In genomic region chr2:200800458-200800857, GRCh38 we compare ENCODE assay signal across 21 cellular contexts.
"Had no signal": no experiment of that assay in that cellular context is flagged by ENCODE, and none has a peak within 500 bp of the region (broad histone marks: within the 10 kb centered on the region; RNA-seq: fewer than 3 reads in every experiment).

No MANE protein-coding gene starts in this region.

- H3K36me3 ChIP-seq: MG63 had no signal

- H3K4me3 ChIP-seq: MG63 had no signal

- H3K27me3 ChIP-seq: MG63 had no signal

- ATAC-seq: PC-3 had no signal

- H3K9ac ChIP-seq: SK-N-SH had no signal

- H3K4me2 ChIP-seq: SK-N-SH had no signal

- H3K9me3 ChIP-seq: MG63, SK-N-SH had no signal

- DNase-seq: IMR-90; Karpas-422; KG1; MG63; NCI-H1092; NCI-H1436; NCI-H187; NCI-H2029; NCI-H2081 treated with DMSO at 0.1 percent for 48 hours; NCI-H2171; NCI-H226; NCI-H446; NCI-H510A; NCI-H524 treated with DMSO at 0.1 percent for 48 hours; NCI-H69; NCI-H774; NK-92 treated with Interleukin-12 subunit alpha and Interleukin-12 subunit beta, amount 100 ng/mL, for 24 hours; PC-3; SHP77; SK-N-SH had no signal

- H3K27ac ChIP-seq: RWPE1 had no signal
